In genomic region chr5:36398137-36398536, GRCh38 we compare ENCODE assay signal across 8 cellular contexts.
DNase-seq lines count a peak whose midpoint lies in the region; ATAC-seq and TF ChIP-seq lines count a peak whose summit lies in the region.

No MANE protein-coding gene starts in this region.

- no peaks in the 10 kb centered on the region for H3K4me1 Mint-ChIP-seq in natural killer cell

- no peaks in the 10 kb centered on the region for H3K79me2 ChIP-seq in PC-9 (ENCODE audit: low read depth)

- TF ChIP-seq CTCF in PC-9 (conservative IDR thresholded peaks at IDR 0.05) (peak; percentile 62; the same call in 1 of the 2 replicates), cardiac muscle cell (IDR thresholded peaks at IDR 0.05; ENCODE audit: low read depth, low read length) (peak; percentile 52), thoracic aorta (IDR thresholded peaks at IDR 0.05) (peak; percentile 17), natural killer cell (IDR thresholded peaks at IDR 0.05) (no peak), colonic mucosa (IDR thresholded peaks at IDR 0.05) (no peak)

- CTCF ChIA-PET in PC-9 (lab: Charles Lee), result no interaction called here

- H3K27me3 ChIP-seq in PC-9 (ENCODE audit: insufficient read depth, low read depth) (no peaks in the 10 kb centered on the region), cardiac muscle cell (no peaks in the 10 kb centered on the region), thoracic aorta (replicated peaks; ENCODE audit: insufficient read depth) (no peaks in the 10 kb centered on the region), colonic mucosa (no peaks in the 10 kb centered on the region)

- H3K36me3 Mint-ChIP-seq in natural killer cell, result no peaks in the 10 kb centered on the region

- no peaks in the 10 kb centered on the region for H3F3A ChIP-seq in PC-9 (ENCODE audit: insufficient read depth, low read depth)

- H3K9me3 Mint-ChIP-seq in natural killer cell, result no peaks in the 10 kb centered on the region

- no peak overlapping the region for H3K4me3 Mint-ChIP-seq in natural killer cell

- no peaks in the 10 kb centered on the region for H4K20me1 ChIP-seq in PC-9 (ENCODE audit: insufficient read depth)

- H3K36me3 ChIP-seq in PC-9 (ENCODE audit: low read depth) (no peaks in the 10 kb centered on the region), cardiac muscle cell (no peaks in the 10 kb centered on the region), thoracic aorta (no peaks in the 10 kb centered on the region), colonic mucosa (no peaks in the 10 kb centered on the region)

- no peaks in the 10 kb centered on the region for H3K9me2 ChIP-seq in PC-9 (ENCODE audit: insufficient read depth)

- intact Hi-C loops in PC-9 (cut with micrococcal nuclease; ENCODE audit: unreplicated experiment) (loop anchor here (5.0 kb wide), 2 partner anchors 131 to 221 kb away; no protein-coding TSS in a partner anchor), natural killer cell (cut with micrococcal nuclease) (no loop called here), colonic mucosa (cut with DNase I) (loop anchor here (10.0 kb wide), 1 partner anchor 123 kb away; no protein-coding TSS in a partner anchor)

- no peak overlapping the region for H3K4me2 ChIP-seq in PC-9

- ATAC-seq in thoracic aorta (ENCODE audit: insufficient number of reproducible peaks, low FRiP score, low read depth), result no peak
- ATAC-seq in natural killer cell, result no peak
- no peak for ATAC-seq in GM21576 (IDR thresholded peaks at IDR 0.05; ENCODE audit: unreplicated experiment)

- H3K4me3 ChIP-seq in PC-9 (no peak overlapping the region), cardiac muscle cell (no peak overlapping the region), thoracic aorta (no peak overlapping the region), colonic mucosa (no peak overlapping the region)

- POLR2A ChIA-PET in PC-9 (lab: Charles Lee; ENCODE audit: unreplicated experiment), result no interaction called here

- H3K27ac Mint-ChIP-seq in natural killer cell, result no peak overlapping the region

- H3K4me1 ChIP-seq in PC-9 (replicated peaks; ENCODE audit: insufficient read depth) (no peaks in the 10 kb centered on the region), cardiac muscle cell (ENCODE audit: low read depth) (no peaks in the 10 kb centered on the region), thoracic aorta (ENCODE audit: control insufficient read depth in 1 of 2, low read depth in 2 of 2) (peaks cover 7 to 12% of the 10 kb centered on the region in 2 donors), colonic mucosa (no peaks in the 10 kb centered on the region)

- H3K27me3 Mint-ChIP-seq in natural killer cell (ENCODE audit: low read depth in 2 of 2), result peaks cover 3 to 8% of the 10 kb centered on the region in 2 donors

- no peaks in the 10 kb centered on the region; the same call in 1 of the 2 replicates for H3K9me3 ChIP-seq in PC-9 (ENCODE audit: insufficient read depth, low read depth)
- H3K9me3 ChIP-seq in cardiac muscle cell (ENCODE audit: low read depth), result no peaks in the 10 kb centered on the region
- no peaks in the 10 kb centered on the region for H3K9me3 ChIP-seq in thoracic aorta
- no peaks in the 10 kb centered on the region for H3K9me3 ChIP-seq in colonic mucosa

- no peak overlapping the region for H2AFZ ChIP-seq in PC-9

- H3K27ac ChIP-seq in PC-9 (no peak overlapping the region), cardiac muscle cell (no peak overlapping the region), thoracic aorta (no peak overlapping the region), colonic mucosa (no peak overlapping the region)

- BruUV-seq in PC-9 (replicated peaks; lab: Mats Ljungman, UMichigan), result no TSS peak

- H3K9ac ChIP-seq in colonic mucosa (ENCODE audit: low read depth in 2 of 2, low read length in 2 of 2), result no peak overlapping the region

- DNase-seq in NCI-H524 (lab: John Stamatoyannopoulos, UW) (peak; percentile 26 to 61), NCI-H524 treated with DMSO at 0.1 percent for 48 hours (lab: John Stamatoyannopoulos, UW) (no peak), PC-9 (no peak), cardiac muscle cell (ENCODE audit: low read depth in 1 of 2, low spot score in 1 of 2) (peak; percentile 40 to 73), thoracic aorta (ENCODE audit: low spot score) (no peak), natural killer cell (no peak), colonic mucosa (no peak)

Comparison
In these comparisons a context has a peak if more than half of its experiments do, and no peak if none do; other contexts are left out.
1. DNase-seq: peak in NCI-H524 (2 of 2) and cardiac muscle cell (2 of 2); none in NCI-H524 treated with DMSO at 0.1 percent for 48 hours (single experiment), PC-9 (0 of 2), thoracic aorta (single experiment), natural killer cell (single experiment) and colonic mucosa (single experiment).
2. CTCF ChIP-seq: peak in PC-9 (single experiment), cardiac muscle cell (single experiment) and thoracic aorta (single experiment); none in natural killer cell (single experiment) and colonic mucosa (single experiment).